In the genomic region with DNA sequence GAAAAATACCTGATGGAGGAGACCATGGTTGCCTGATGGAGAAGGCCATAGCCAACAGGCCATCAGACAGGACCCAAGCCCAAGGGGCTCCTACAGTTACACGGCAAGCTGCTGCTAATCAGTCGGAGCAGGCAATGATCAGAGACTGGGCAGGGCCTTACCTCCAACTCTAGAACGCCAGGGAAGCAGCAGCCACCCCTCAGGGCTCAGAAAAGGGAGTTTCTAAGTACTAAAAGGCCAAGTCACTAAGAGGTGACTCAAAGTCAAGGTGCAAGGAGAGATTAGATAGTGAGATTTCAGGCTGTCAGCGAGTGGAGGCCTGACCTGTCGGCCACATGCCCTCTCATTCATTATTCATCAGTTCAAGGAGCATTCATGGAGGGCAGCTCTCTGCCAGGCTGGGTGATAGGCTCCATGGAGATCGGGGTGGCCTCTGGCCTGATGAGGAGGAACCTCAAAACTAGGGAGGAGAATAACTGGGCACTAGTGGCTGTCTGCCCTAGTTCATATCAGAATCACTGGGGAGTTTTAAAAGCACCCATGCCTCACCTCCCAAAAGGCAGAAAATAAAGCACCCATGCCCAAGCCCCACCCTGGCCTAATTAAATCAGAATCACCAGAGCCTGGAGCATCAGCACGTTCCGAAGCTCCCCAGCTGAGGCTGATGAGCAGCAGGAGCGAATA, we compare ENCODE assay signal across 1 cellular context.
TF ChIP-seq lines count a peak whose summit lies in the region.

No MANE protein-coding gene starts in this region.

TF ChIP-seq in K562, 482 proteins besides CTCF, POLR2A, EP300 and RAD21 (continued from another document and continues in another):
- TF ChIP-seq, protein P1, sequence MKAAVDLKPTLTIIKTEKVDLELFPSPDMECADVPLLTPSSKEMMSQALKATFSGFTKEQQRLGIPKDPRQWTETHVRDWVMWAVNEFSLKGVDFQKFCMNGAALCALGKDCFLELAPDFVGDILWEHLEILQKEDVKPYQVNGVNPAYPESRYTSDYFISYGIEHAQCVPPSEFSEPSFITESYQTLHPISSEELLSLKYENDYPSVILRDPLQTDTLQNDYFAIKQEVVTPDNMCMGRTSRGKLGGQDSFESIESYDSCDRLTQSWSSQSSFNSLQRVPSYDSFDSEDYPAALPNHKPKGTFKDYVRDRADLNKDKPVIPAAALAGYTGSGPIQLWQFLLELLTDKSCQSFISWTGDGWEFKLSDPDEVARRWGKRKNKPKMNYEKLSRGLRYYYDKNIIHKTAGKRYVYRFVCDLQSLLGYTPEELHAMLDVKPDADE (conservative IDR thresholded peaks at IDR 0.05; ENCODE audit: control insufficient read depth, low read depth, low read length) = no peak
- TF ChIP-seq, protein P2, sequence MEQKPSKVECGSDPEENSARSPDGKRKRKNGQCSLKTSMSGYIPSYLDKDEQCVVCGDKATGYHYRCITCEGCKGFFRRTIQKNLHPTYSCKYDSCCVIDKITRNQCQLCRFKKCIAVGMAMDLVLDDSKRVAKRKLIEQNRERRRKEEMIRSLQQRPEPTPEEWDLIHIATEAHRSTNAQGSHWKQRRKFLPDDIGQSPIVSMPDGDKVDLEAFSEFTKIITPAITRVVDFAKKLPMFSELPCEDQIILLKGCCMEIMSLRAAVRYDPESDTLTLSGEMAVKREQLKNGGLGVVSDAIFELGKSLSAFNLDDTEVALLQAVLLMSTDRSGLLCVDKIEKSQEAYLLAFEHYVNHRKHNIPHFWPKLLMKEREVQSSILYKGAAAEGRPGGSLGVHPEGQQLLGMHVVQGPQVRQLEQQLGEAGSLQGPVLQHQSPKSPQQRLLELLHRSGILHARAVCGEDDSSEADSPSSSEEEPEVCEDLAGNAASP (IDR thresholded peaks at IDR 0.05) = no peak
- TF ChIP-seq ELF1 (tag; IDR thresholded peaks at IDR 0.05) (no peak), SIX5 (IDR thresholded peaks at IDR 0.05; ENCODE audit: borderline replicate concordance in 1 of 2, insufficient read depth in 1 of 2, low read depth in 1 of 2, low read length in 2 of 2) (no peak), NR0B1 (IDR thresholded peaks at IDR 0.05; ENCODE audit: partially characterized antibody) (no peak), ZC3H11A (IDR thresholded peaks at IDR 0.05; ENCODE audit: low read depth, low read length) (no peak), DACH1 (IDR thresholded peaks at IDR 0.05; ENCODE audit: partially characterized antibody) (peak; percentile 19), HNRNPL (IDR thresholded peaks at IDR 0.05; ENCODE audit: low read depth, low read length) (peak; percentile 45; the same call in 1 of the 2 replicates), CHD2 (IDR thresholded peaks at IDR 0.05; ENCODE audit: low read depth, low read length) (no peak), MYBL2 (IDR thresholded peaks at IDR 0.05; ENCODE audit: low read depth) (no peak), MYBL2 (CRISPR knock-in tag; IDR thresholded peaks at IDR 0.05; ENCODE audit: borderline replicate concordance) (no peak), ZNF668 (CRISPR knock-in tag; IDR thresholded peaks at IDR 0.05) (no peak), RBM15 (IDR thresholded peaks at IDR 0.05; ENCODE audit: insufficient read depth, low read length) (no peak), GTF2A2 (tag; IDR thresholded peaks at IDR 0.05) (no peak), CBX1 (IDR thresholded peaks at IDR 0.05; ENCODE audit: low read depth) (no peak), JUND (IDR thresholded peaks at IDR 0.05; ENCODE audit: borderline replicate concordance, low read depth, low read length) (peak; percentile 96), JUND (tag; IDR thresholded peaks at IDR 0.05; ENCODE audit: borderline replicate concordance, low read depth, low read length) (peak; percentile 95; the same call in 2 of the 3 replicates), LARP7 (IDR thresholded peaks at IDR 0.05) (no peak), COPS2 (conservative IDR thresholded peaks at IDR 0.05) (no peak), EGR1 (conservative IDR thresholded peaks at IDR 0.05) (no peak), ZNF3 (CRISPR knock-in tag; IDR thresholded peaks at IDR 0.05) (no peak), ATF7 (IDR thresholded peaks at IDR 0.05) (peak; percentile 79), MTA3 (IDR thresholded peaks at IDR 0.05; ENCODE audit: borderline replicate concordance) (peak; percentile 83; the same call in 1 of the 2 replicates), NR1H2 (CRISPR knock-in tag; IDR thresholded peaks at IDR 0.05) (no peak), TARDBP (IDR thresholded peaks at IDR 0.05) (0 out of 2 replicates have a peak, but pooled peaks have one; percentile 47), ZNF408 (CRISPR knock-in tag; IDR thresholded peaks at IDR 0.05; ENCODE audit: low read depth) (no peak), ZNF699 (CRISPR knock-in tag; IDR thresholded peaks at IDR 0.05; ENCODE audit: insufficient replicate concordance) (no peak), KLF10 (CRISPR knock-in tag; IDR thresholded peaks at IDR 0.05) (no peak), PCBP1 (IDR thresholded peaks at IDR 0.05; ENCODE audit: low read depth, low read length, poor library complexity, severe bottlenecking) (no peak), SMC3 (conservative IDR thresholded peaks at IDR 0.05; ENCODE audit: insufficient read depth, low read depth, low read length) (no peak), ZBTB12 (CRISPR knock-in tag; IDR thresholded peaks at IDR 0.05) (no peak), NFATC3 (IDR thresholded peaks at IDR 0.05) (no peak), LEF1 (IDR thresholded peaks at IDR 0.05) (peak; percentile 77), NCOA6 (IDR thresholded peaks at IDR 0.05) (no peak), SUPT5H (IDR thresholded peaks at IDR 0.05) (no peak), SMAD2 (IDR thresholded peaks at IDR 0.05; ENCODE audit: low read depth, low read length) (no peak), ZNF695 (CRISPR knock-in tag; IDR thresholded peaks at IDR 0.05) (no peak), KDM2B (CRISPR knock-in tag; IDR thresholded peaks at IDR 0.05) (no peak), ZNF583 (CRISPR knock-in tag; IDR thresholded peaks at IDR 0.05) (no peak), EZH2 (IDR thresholded peaks at IDR 0.05; ENCODE audit: borderline replicate concordance, low read depth, low read length) (no peak), ZNF75A (CRISPR knock-in tag; IDR thresholded peaks at IDR 0.05) (no peak), RB1 (IDR thresholded peaks at IDR 0.05; ENCODE audit: low read depth) (no peak)
- TF ChIP-seq, protein P3, sequence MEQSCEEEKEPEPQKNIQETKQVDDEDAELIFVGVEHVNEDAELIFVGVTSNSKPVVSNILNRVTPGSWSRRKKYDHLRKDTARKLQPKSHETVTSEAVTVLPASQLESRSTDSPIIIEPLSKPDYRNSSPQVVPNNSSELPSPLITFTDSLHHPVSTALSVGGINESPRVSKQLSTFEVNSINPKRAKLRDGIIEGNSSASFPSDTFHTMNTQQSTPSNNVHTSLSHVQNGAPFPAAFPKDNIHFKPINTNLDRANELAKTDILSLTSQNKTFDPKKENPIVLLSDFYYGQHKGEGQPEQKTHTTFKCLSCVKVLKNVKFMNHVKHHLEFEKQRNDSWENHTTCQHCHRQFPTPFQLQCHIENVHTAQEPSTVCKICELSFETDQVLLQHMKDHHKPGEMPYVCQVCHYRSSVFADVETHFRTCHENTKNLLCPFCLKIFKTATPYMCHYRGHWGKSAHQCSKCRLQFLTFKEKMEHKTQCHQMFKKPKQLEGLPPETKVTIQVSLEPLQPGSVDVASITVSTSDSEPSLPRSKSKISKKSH (CRISPR knock-in tag; IDR thresholded peaks at IDR 0.05) = no peak
- TF ChIP-seq, protein P4, sequence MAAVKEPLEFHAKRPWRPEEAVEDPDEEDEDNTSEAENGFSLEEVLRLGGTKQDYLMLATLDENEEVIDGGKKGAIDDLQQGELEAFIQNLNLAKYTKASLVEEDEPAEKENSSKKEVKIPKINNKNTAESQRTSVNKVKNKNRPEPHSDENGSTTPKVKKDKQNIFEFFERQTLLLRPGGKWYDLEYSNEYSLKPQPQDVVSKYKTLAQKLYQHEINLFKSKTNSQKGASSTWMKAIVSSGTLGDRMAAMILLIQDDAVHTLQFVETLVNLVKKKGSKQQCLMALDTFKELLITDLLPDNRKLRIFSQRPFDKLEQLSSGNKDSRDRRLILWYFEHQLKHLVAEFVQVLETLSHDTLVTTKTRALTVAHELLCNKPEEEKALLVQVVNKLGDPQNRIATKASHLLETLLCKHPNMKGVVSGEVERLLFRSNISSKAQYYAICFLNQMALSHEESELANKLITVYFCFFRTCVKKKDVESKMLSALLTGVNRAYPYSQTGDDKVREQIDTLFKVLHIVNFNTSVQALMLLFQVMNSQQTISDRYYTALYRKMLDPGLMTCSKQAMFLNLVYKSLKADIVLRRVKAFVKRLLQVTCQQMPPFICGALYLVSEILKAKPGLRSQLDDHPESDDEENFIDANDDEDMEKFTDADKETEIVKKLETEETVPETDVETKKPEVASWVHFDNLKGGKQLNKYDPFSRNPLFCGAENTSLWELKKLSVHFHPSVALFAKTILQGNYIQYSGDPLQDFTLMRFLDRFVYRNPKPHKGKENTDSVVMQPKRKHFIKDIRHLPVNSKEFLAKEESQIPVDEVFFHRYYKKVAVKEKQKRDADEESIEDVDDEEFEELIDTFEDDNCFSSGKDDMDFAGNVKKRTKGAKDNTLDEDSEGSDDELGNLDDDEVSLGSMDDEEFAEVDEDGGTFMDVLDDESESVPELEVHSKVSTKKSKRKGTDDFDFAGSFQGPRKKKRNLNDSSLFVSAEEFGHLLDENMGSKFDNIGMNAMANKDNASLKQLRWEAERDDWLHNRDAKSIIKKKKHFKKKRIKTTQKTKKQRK (IDR thresholded peaks at IDR 0.05; ENCODE audit: borderline replicate concordance, low read depth, low read length) = no peak
- TF ChIP-seq, protein P5, sequence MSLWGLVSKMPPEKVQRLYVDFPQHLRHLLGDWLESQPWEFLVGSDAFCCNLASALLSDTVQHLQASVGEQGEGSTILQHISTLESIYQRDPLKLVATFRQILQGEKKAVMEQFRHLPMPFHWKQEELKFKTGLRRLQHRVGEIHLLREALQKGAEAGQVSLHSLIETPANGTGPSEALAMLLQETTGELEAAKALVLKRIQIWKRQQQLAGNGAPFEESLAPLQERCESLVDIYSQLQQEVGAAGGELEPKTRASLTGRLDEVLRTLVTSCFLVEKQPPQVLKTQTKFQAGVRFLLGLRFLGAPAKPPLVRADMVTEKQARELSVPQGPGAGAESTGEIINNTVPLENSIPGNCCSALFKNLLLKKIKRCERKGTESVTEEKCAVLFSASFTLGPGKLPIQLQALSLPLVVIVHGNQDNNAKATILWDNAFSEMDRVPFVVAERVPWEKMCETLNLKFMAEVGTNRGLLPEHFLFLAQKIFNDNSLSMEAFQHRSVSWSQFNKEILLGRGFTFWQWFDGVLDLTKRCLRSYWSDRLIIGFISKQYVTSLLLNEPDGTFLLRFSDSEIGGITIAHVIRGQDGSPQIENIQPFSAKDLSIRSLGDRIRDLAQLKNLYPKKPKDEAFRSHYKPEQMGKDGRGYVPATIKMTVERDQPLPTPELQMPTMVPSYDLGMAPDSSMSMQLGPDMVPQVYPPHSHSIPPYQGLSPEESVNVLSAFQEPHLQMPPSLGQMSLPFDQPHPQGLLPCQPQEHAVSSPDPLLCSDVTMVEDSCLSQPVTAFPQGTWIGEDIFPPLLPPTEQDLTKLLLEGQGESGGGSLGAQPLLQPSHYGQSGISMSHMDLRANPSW (CRISPR knock-in tag; IDR thresholded peaks at IDR 0.05) = no peak
- TF ChIP-seq, protein P6, sequence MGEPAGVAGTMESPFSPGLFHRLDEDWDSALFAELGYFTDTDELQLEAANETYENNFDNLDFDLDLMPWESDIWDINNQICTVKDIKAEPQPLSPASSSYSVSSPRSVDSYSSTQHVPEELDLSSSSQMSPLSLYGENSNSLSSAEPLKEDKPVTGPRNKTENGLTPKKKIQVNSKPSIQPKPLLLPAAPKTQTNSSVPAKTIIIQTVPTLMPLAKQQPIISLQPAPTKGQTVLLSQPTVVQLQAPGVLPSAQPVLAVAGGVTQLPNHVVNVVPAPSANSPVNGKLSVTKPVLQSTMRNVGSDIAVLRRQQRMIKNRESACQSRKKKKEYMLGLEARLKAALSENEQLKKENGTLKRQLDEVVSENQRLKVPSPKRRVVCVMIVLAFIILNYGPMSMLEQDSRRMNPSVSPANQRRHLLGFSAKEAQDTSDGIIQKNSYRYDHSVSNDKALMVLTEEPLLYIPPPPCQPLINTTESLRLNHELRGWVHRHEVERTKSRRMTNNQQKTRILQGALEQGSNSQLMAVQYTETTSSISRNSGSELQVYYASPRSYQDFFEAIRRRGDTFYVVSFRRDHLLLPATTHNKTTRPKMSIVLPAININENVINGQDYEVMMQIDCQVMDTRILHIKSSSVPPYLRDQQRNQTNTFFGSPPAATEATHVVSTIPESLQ (CRISPR knock-in tag; IDR thresholded peaks at IDR 0.05) = no peak
- TF ChIP-seq, protein P7, sequence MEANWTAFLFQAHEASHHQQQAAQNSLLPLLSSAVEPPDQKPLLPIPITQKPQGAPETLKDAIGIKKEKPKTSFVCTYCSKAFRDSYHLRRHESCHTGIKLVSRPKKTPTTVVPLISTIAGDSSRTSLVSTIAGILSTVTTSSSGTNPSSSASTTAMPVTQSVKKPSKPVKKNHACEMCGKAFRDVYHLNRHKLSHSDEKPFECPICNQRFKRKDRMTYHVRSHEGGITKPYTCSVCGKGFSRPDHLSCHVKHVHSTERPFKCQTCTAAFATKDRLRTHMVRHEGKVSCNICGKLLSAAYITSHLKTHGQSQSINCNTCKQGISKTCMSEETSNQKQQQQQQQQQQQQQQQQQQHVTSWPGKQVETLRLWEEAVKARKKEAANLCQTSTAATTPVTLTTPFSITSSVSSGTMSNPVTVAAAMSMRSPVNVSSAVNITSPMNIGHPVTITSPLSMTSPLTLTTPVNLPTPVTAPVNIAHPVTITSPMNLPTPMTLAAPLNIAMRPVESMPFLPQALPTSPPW (CRISPR knock-in tag; IDR thresholded peaks at IDR 0.05) = 0 out of 2 replicates have a peak, but pooled peaks have one; percentile 22
- TF ChIP-seq, protein P8, sequence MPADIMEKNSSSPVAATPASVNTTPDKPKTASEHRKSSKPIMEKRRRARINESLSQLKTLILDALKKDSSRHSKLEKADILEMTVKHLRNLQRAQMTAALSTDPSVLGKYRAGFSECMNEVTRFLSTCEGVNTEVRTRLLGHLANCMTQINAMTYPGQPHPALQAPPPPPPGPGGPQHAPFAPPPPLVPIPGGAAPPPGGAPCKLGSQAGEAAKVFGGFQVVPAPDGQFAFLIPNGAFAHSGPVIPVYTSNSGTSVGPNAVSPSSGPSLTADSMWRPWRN (IDR thresholded peaks at IDR 0.05; ENCODE audit: low read depth) = no peak
